In genomic region chr10:6145414-6145978, GRCh38 we compare ENCODE assay signal across 1 cellular context.
TF ChIP-seq lines count a peak whose summit lies in the region.

No MANE protein-coding gene starts in this region.

TF ChIP-seq in HCT116, 20 proteins besides CTCF, POLR2A, EP300 and RAD21 (continued from another document):
- no peak for TF ChIP-seq REST (IDR thresholded peaks at IDR 0.05; ENCODE audit: low read depth)
- TF ChIP-seq CEBPB (IDR thresholded peaks at IDR 0.05; ENCODE audit: low read depth) = no peak
- TF ChIP-seq ZBTB33 (IDR thresholded peaks at IDR 0.05; ENCODE audit: extremely low read depth, insufficient replicate concordance, low read length) = no peak
- no peak for TF ChIP-seq SRF (IDR thresholded peaks at IDR 0.05; ENCODE audit: low read depth)
